In the genomic region with DNA sequence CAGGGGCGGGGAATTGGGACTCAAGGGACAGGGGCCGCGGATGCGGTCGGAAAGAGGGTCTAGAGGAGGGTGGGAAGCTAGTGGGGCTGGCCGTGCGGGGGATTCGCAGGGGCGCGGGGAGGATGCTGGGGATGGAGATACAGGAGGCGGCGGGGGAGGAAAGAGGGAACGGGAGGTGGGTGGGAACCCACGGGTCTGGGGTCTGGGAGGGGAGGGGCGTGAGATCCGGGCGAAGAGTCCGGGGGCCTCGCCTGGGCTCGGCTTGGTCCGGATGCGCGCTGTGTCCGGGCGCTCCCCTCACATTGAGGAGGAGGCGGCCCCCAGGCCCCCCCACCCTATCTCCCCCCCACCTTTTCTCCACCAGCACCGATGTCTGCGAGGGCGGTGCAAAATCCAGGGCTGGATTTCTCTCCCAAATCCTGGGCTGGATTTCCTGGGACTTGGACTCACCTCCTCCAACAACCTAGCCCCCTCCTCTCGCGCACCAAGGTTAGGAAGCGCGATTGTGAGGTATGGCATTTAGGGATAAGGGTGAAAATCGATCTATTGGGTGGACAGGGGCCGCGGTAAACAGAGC, we compare ENCODE assay signal across 8 cellular contexts. TPM values are rescaled to one million over a fixed set of nuclear protein-coding genes. Genes with fewer than 3 reads are reported as not detected.
A peak's percentile ranks its signal among the peaks of the same experiment; 100 is the strongest.
DNase-seq lines count a peak whose midpoint lies in the region; TF ChIP-seq lines count a peak whose summit lies in the region.

Gene AGAP2 (minus strand): TSS at position 82 of the 577 bp plus-strand sequence. CDS start 496 bp downstream, outside the sequence.

- DNase-seq in NCI-H1417 (lab: John Stamatoyannopoulos, UW) (peak; percentile 40 to 81 (median 77)), NCI-H1417 treated with DMSO at 0.1 percent for 48 hours (lab: John Stamatoyannopoulos, UW) (no peak), SK-N-DZ (ENCODE audit: low spot score) (peak; percentile 86), foreskin fibroblast (no peak), COLO668 (lab: John Stamatoyannopoulos, UW; ENCODE audit: unreplicated experiment) (no peak), DMS153 (lab: John Stamatoyannopoulos, UW) (no peak), NCI-H187 treated with DMSO at 0.1 percent for 48 hours (lab: John Stamatoyannopoulos, UW) (no peak)

- H3K4me1 ChIP-seq in skeletal muscle satellite cell (ENCODE audit: control insufficient read depth, insufficient read depth, low read length) = peaks cover 19% of the 10 kb centered on the region

- H3K27me3 ChIP-seq in skeletal muscle satellite cell (ENCODE audit: control insufficient read depth, insufficient read depth, low read length) = peaks cover 78% of the 10 kb centered on the region

- H3K9ac ChIP-seq in skeletal muscle satellite cell (ENCODE audit: low read depth, low read length) = no peak within 1 kb of the TSS

- no peaks in the 10 kb centered on the region for H3K9me3 ChIP-seq in skeletal muscle satellite cell (replicated peaks; ENCODE audit: low read length)

- H3K4me3 ChIP-seq in foreskin fibroblast (ENCODE audit: low read depth in 1 of 2, low read length in 2 of 2) = peak within 1 kb of the TSS; percentile 9 to 17
- H3K4me3 ChIP-seq in skeletal muscle satellite cell (ENCODE audit: low read length) = peak within 1 kb of the TSS; percentile 42

- no peak for TF ChIP-seq CTCF in foreskin fibroblast (IDR thresholded peaks at IDR 0.05; ENCODE audit: low read depth, low read length)

- no peaks in the 10 kb centered on the region for H3K36me3 ChIP-seq in skeletal muscle satellite cell (ENCODE audit: insufficient read depth, low read length)

- H3K4me2 ChIP-seq in skeletal muscle satellite cell (ENCODE audit: low read length) = peak within 1 kb of the TSS; percentile 79

RNA-seq across cellular contexts. Expression of gene AGAP2, which starts in this region (rescaled TPM):
- polyA plus RNA-seq in SK-N-DZ (2014; cell fraction: cytosol; rRNA removed) = 10.6 and 12.7 TPM in 2 replicates
- polyA plus RNA-seq in SK-N-DZ (2014; cell fraction: nucleus; rRNA removed) = 33.8 and 37.0 TPM in 2 replicates
- 0.22 and 0.25 TPM in 2 replicates for total RNA-seq in skeletal muscle satellite cell (2012; rRNA removed)

Comparison
In these comparisons a context has a peak if more than half of its experiments do, and no peak if none do; other contexts are left out.
1. DNase-seq: peak in NCI-H1417 (3 of 3) and SK-N-DZ (single experiment); none in NCI-H1417 treated with DMSO at 0.1 percent for 48 hours (single experiment), foreskin fibroblast (0 of 2), COLO668 (single experiment), DMS153 (single experiment) and NCI-H187 treated with DMSO at 0.1 percent for 48 hours (single experiment).